22 cellular contexts compared by ENCODE assay signal in genomic region chr3:29322586-29322985, GRCh38. TPM values are rescaled to one million over a fixed set of nuclear protein-coding genes. Genes with fewer than 3 reads are reported as not detected.
DNase-seq lines count a peak whose midpoint lies in the region; ATAC-seq, FAIRE-seq and TF ChIP-seq lines count a peak whose summit lies in the region.
"Had no signal": no experiment of that assay in that cellular context is flagged by ENCODE, and none has a peak within 500 bp of the region (broad histone marks: within the 10 kb centered on the region; RNA-seq: fewer than 3 reads in every experiment).

No MANE protein-coding gene starts in this region.

- no peaks in the 10 kb centered on the region for H3K36me3 ChIP-seq in ascending aorta
- H3K36me3 ChIP-seq: BLaER1 had no signal

- H2AFZ ChIP-seq in H9 (ENCODE audit: low read length) = no peak overlapping the region
- H2AFZ ChIP-seq: GM23248 had no signal

- in situ Hi-C loops in Caki2 (cut with HindIII; ENCODE audit: low pct_unique_long_range_greater_than_20kb, low sequenced_read_pairs) = no loop called here

- no peak overlapping the region for H3K56ac ChIP-seq in H9 (ENCODE audit: insufficient read length, low read depth, low read length)

- H3K9me3 ChIP-seq in H9 (ENCODE audit: control insufficient read depth, low read depth, low read length) (no peaks in the 10 kb centered on the region), ascending aorta (no peaks in the 10 kb centered on the region)
- H3K9me3 ChIP-seq: BLaER1 had no signal

- H3K4me1 ChIP-seq in H9 (ENCODE audit: insufficient read depth, low read length) = no peaks in the 10 kb centered on the region
- H3K4me1 ChIP-seq in ascending aorta = peaks cover 0 to 43% of the 10 kb centered on the region in 2 donors

- H3K9me3 Mint-ChIP-seq in H9 = no peaks in the 10 kb centered on the region; a peak in 1 of 5 replicates
- H3K9me3 Mint-ChIP-seq in activated T-cell treated with anti-CD3 and anti-CD28 coated beads, Interleukin-2, amount 50 U/mL, for 24 hours = no peaks in the 10 kb centered on the region

- no peak overlapping the region for H3K4me2 ChIP-seq in H9 (ENCODE audit: insufficient read depth, insufficient read length, low read length)
- H3K4me2 ChIP-seq: BLaER1 had no signal

- no peak for TF ChIP-seq CTCF in H9 (conservative IDR thresholded peaks at IDR 0.05)
- TF ChIP-seq CTCF in ascending aorta (IDR thresholded peaks at IDR 0.05) = no peak

- no peak overlapping the region for H2BK12ac ChIP-seq in H9 (ENCODE audit: insufficient read length, low read depth, low read length)

- no peak overlapping the region for H3K14ac ChIP-seq in H9 (ENCODE audit: insufficient read depth, low read length)

- H3K4me3 ChIP-seq in ascending aorta = no peak overlapping the region
- H3K4me3 ChIP-seq: BLaER1, GM12878, GM23248, K562 had no signal

- ATAC-seq in HG02885 (IDR thresholded peaks at IDR 0.05; ENCODE audit: poor library complexity, unreplicated experiment) = no peak
- ATAC-seq: GM12878, K562 had no signal

- no peak overlapping the region for H2BK5ac ChIP-seq in H9 (ENCODE audit: insufficient read length, low read length)

- FAIRE-seq in frontal cortex (lab: Jason Lieb, UNC) = no peak
- FAIRE-seq: A204.1, GM12878, GM19239, K562 had no signal

- H3K4ac ChIP-seq in H9 (ENCODE audit: low read depth, low read length) = no peak overlapping the region

- no peak overlapping the region for H3K4me3 Mint-ChIP-seq in H9
- no peak overlapping the region for H3K4me3 Mint-ChIP-seq in activated T-cell treated with anti-CD3 and anti-CD28 coated beads, Interleukin-2, amount 50 U/mL, for 24 hours
- H3K4me3 Mint-ChIP-seq: CD14-positive monocyte; CD4-positive, alpha-beta memory T cell had no signal

- H4K91ac ChIP-seq in H9 (ENCODE audit: insufficient read length, low read depth, low read length) = no peak overlapping the region

- H3K79me2 ChIP-seq in H9 (ENCODE audit: insufficient read depth, low read length) = no peaks in the 10 kb centered on the region

- H4K8ac ChIP-seq in H9 (replicated peaks; ENCODE audit: insufficient read length, low read depth, low read length) = no peak overlapping the region

- no peak overlapping the region for H3K18ac ChIP-seq in H9 (ENCODE audit: insufficient read length, low read depth, low read length)

- intact Hi-C loops in ascending aorta (cut with DNase I) = no loop called here

- H3K23me2 ChIP-seq in H9 (ENCODE audit: insufficient read length, low read depth, low read length, poor library complexity, severe bottlenecking) = no peaks in the 10 kb centered on the region

- H4K20me1 ChIP-seq in H9 (ENCODE audit: control insufficient read depth, insufficient read depth, insufficient read length) = no peaks in the 10 kb centered on the region
- H4K20me1 ChIP-seq: BLaER1 had no signal

- no peak overlapping the region for H3T11ph ChIP-seq in H9 (ENCODE audit: low read length)

- no peaks in the 10 kb centered on the region for H3K79me1 ChIP-seq in H9 (ENCODE audit: insufficient read depth, low read depth, low read length, poor library complexity, severe bottlenecking)

- H4K5ac ChIP-seq in H9 (ENCODE audit: insufficient read length, low read depth, low read length) = no peak overlapping the region

- no peak overlapping the region for H3K27ac ChIP-seq in H9 (ENCODE audit: insufficient read length, low read depth, low read length)
- peak overlapping the region; percentile 86 to 88 for H3K27ac ChIP-seq in ascending aorta
- H3K27ac ChIP-seq: BLaER1, GM23248, HL-60 had no signal

- WGBS in H9 (ENCODE audit: extremely low coverage, insufficient read length, low lambda C conversion rate) = no CpG with 5 or more reads among the region's 3 CpGs

- no peaks in the 10 kb centered on the region for H3K27me3 Mint-ChIP-seq in H9 (ENCODE audit: low read depth)
- peaks cover 2% of the 10 kb centered on the region for H3K27me3 Mint-ChIP-seq in activated T-cell treated with anti-CD3 and anti-CD28 coated beads, Interleukin-2, amount 50 U/mL, for 24 hours
- H3K27me3 Mint-ChIP-seq: CD4-positive, alpha-beta memory T cell had no signal

- H3K27me3 ChIP-seq in H9 (ENCODE audit: insufficient read depth, low read length) (no peaks in the 10 kb centered on the region), ascending aorta (no peaks in the 10 kb centered on the region)
- H3K27me3 ChIP-seq: BLaER1 had no signal

- DNase-seq in Caki2 (ENCODE audit: low read depth) = peak; percentile 34
- no peak for DNase-seq in H9
- no peak for DNase-seq in ascending aorta (ENCODE audit: low spot score in 2 of 2)
- DNase-seq in activated T-cell treated with anti-CD3 and anti-CD28 coated beads, Interleukin-2, amount 50 U/mL, for 24 hours = no peak
- DNase-seq in NCI-H187 treated with DMSO at 0.1 percent for 48 hours (lab: John Stamatoyannopoulos, UW) = no peak
- DNase-seq in frontal cortex (ENCODE audit: low spot score in 2 of 2) = no peak
- DNase-seq: Calu3; CD4-positive, alpha-beta memory T cell; DMS 273 treated with DMSO at 0.1 percent for 48 hours; DMS53; DND-41; EL; GM23248; HCEC 1CT had no signal

- H2BK120ac ChIP-seq in H9 (ENCODE audit: low read depth, low read length, poor library complexity, severe bottlenecking) = no peak overlapping the region

- peak overlapping the region; percentile 63 for H3K23ac ChIP-seq in H9 (ENCODE audit: insufficient read length, low read depth, low read length)

- H3K27ac Mint-ChIP-seq in H9 = no peak overlapping the region
- H3K27ac Mint-ChIP-seq in activated T-cell treated with anti-CD3 and anti-CD28 coated beads, Interleukin-2, amount 50 U/mL, for 24 hours = no peak overlapping the region
- H3K27ac Mint-ChIP-seq: CD14-positive monocyte; CD4-positive, alpha-beta memory T cell had no signal

- no peak overlapping the region for H2BK15ac ChIP-seq in H9 (ENCODE audit: low read depth, low read length)

- no peaks in the 10 kb centered on the region for H3K36me3 Mint-ChIP-seq in H9 (ENCODE audit: insufficient read depth in 1 of 3, low read depth in 3 of 3)
- H3K36me3 Mint-ChIP-seq in activated T-cell treated with anti-CD3 and anti-CD28 coated beads, Interleukin-2, amount 50 U/mL, for 24 hours (ENCODE audit: low read depth) = no peaks in the 10 kb centered on the region
- H3K36me3 Mint-ChIP-seq: CD14-positive monocyte; CD4-positive, alpha-beta memory T cell had no signal

- H3K9ac ChIP-seq in H9 (ENCODE audit: extremely low read depth, insufficient read length, low read length) = no peak overlapping the region
- H3K9ac ChIP-seq: BLaER1, GM23248 had no signal

- no peak overlapping the region for H2AK5ac ChIP-seq in H9 (ENCODE audit: insufficient read length, low read length)

- no peak overlapping the region for H2BK20ac ChIP-seq in H9 (ENCODE audit: low read depth, low read length, poor library complexity, severe bottlenecking)

- peaks cover 2 to 21% of the 10 kb centered on the region in 2 experiments; a peak in 3 of 4 replicates for H3K4me1 Mint-ChIP-seq in H9
- no peaks in the 10 kb centered on the region for H3K4me1 Mint-ChIP-seq in activated T-cell treated with anti-CD3 and anti-CD28 coated beads, Interleukin-2, amount 50 U/mL, for 24 hours (ENCODE audit: low read depth)
- H3K4me1 Mint-ChIP-seq: CD4-positive, alpha-beta memory T cell had no signal

RNA-seq across cellular contexts. Expression of gene RBMS3, which starts 41.7 kb away (rescaled TPM):
- 8.9 and 15.0 TPM in 2 replicates for total RNA-seq in Caki2 (2014; rRNA removed; shearing (Covaris generic); ENCODE audit: low replicate concordance)
- 7.3 and 8.1 TPM in 2 replicates for total RNA-seq in H9 (2021)
- 65.8 TPM for total RNA-seq in ascending aorta
- total RNA-seq in frontal cortex = 11.4 TPM
